19 cellular contexts compared by ENCODE assay signal in the genomic region with DNA sequence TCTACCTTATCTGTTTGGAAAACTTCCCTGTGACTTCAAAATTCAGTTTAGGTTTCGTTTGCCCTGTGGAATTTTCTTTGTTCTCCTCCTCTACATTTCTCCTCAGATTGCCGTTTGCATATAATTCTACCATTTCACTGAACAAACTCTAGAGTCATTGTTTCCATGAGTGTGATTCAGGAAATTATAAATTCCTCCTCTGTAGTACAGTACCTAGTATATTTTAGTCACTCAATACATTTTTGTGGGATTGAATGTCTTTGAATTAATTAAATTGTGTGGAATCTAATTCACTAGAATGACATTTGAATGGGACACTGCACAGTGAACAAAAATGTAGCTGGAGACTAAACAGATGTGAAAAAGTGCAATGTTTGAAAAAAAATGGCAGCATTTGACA.
DNase-seq lines count a peak whose midpoint lies in the region; ATAC-seq and TF ChIP-seq lines count a peak whose summit lies in the region.
"Had no signal": no experiment of that assay in that cellular context is flagged by ENCODE, and none has a peak within 500 bp of the region (broad histone marks: within the 10 kb centered on the region; RNA-seq: fewer than 3 reads in every experiment).

No MANE protein-coding gene starts in this region.

- CTCF ChIA-PET in activated CD4-positive, alpha-beta memory T cell treated with anti-CD3 and anti-CD28 coated beads for 36 hours (lab: Charles Lee) = no interaction called here

- POLR2A ChIA-PET in activated CD4-positive, alpha-beta memory T cell treated with anti-CD3 and anti-CD28 coated beads for 36 hours (lab: Charles Lee) = no interaction called here

- H2AFZ ChIP-seq in neuron (ENCODE audit: low read depth, low read length) = peak overlapping the region; percentile 87

- intact Hi-C loops in activated CD4-positive, alpha-beta memory T cell treated with anti-CD3 and anti-CD28 coated beads for 36 hours (cut with micrococcal nuclease) = no loop called here

- no peak overlapping the region for H3K4me3 ChIP-seq in fibroblast of pulmonary artery (replicated peaks; ENCODE audit: low read depth, low read length)
- no peak overlapping the region for H3K4me3 ChIP-seq in neuron (ENCODE audit: low read length)

- H3K9me3 ChIP-seq in neuron (ENCODE audit: low read length) = no peaks in the 10 kb centered on the region

- no peak overlapping the region for H3K4me3 Mint-ChIP-seq in activated CD4-positive, alpha-beta memory T cell treated with anti-CD3 and anti-CD28 coated beads for 36 hours
- H3K4me3 Mint-ChIP-seq: CD14-positive monocyte had no signal

- H3K36me3 Mint-ChIP-seq in activated CD4-positive, alpha-beta memory T cell treated with anti-CD3 and anti-CD28 coated beads for 36 hours = no peaks in the 10 kb centered on the region
- H3K36me3 Mint-ChIP-seq: CD14-positive monocyte had no signal

- no peaks in the 10 kb centered on the region for H3K4me1 Mint-ChIP-seq in activated CD4-positive, alpha-beta memory T cell treated with anti-CD3 and anti-CD28 coated beads for 36 hours (ENCODE audit: low read depth)
- H3K4me1 Mint-ChIP-seq: CD14-positive monocyte had no signal

- H3K4me1 ChIP-seq in neuron (ENCODE audit: insufficient read depth, low read length) = peaks cover 7% of the 10 kb centered on the region

- no peaks in the 10 kb centered on the region for H3K27me3 ChIP-seq in neuron (ENCODE audit: insufficient read depth, low read length)

- DNase-seq in EH (ENCODE audit: low read depth) (peak; percentile 2), fibroblast of pulmonary artery (ENCODE audit: low read depth) (peak; percentile 68), GM19240 (ENCODE audit: insufficient read length, low spot score) (no peak), inferior parietal cortex (ENCODE audit: extremely low spot score) (no peak), NCI-H2171 (lab: John Stamatoyannopoulos, UW) (no peak)
- DNase-seq in activated CD4-positive, alpha-beta memory T cell treated with anti-CD3 and anti-CD28 coated beads for 36 hours = no peak
- DNase-seq: COR-L47, H7, NCI-H1417 treated with DMSO at 0.1 percent for 48 hours, NCI-H2029, NCI-H2171 treated with DMSO at 0.1 percent for 48 hours, NCI-H446 treated with DMSO at 0.1 percent for 48 hours, NCI-H748 treated with DMSO at 0.1 percent for 48 hours, OCI-M1, RPMI8226, SIG-M5 had no signal

- H3K9me3 Mint-ChIP-seq in activated CD4-positive, alpha-beta memory T cell treated with anti-CD3 and anti-CD28 coated beads for 36 hours = peaks cover 5% of the 10 kb centered on the region

- peak; percentile 93 for ATAC-seq in SK-N-SH treated with all-trans-retinoic acid at 6 μM for 48 hours

- no peaks in the 10 kb centered on the region for H3K36me3 ChIP-seq in neuron (ENCODE audit: insufficient read depth, low read length)

- no peak overlapping the region for H3K27ac Mint-ChIP-seq in activated CD4-positive, alpha-beta memory T cell treated with anti-CD3 and anti-CD28 coated beads for 36 hours
- H3K27ac Mint-ChIP-seq: CD14-positive monocyte had no signal

- no peaks in the 10 kb centered on the region for H3K27me3 Mint-ChIP-seq in activated CD4-positive, alpha-beta memory T cell treated with anti-CD3 and anti-CD28 coated beads for 36 hours

- TF ChIP-seq CTCF in fibroblast of pulmonary artery (IDR thresholded peaks at IDR 0.05; ENCODE audit: low read length, missing control alignments) = no peak

TF ChIP-seq in SK-N-SH treated with all-trans-retinoic acid at 6 μM for 48 hours, 23 proteins besides CTCF, POLR2A, EP300 and RAD21 (continues in another document):
- TF ChIP-seq SNAI2 (CRISPR knock-in tag; IDR thresholded peaks at IDR 0.05) = no peak
- TF ChIP-seq POU6F1 (CRISPR knock-in tag; IDR thresholded peaks at IDR 0.05; ENCODE audit: borderline replicate concordance, low read depth) = peak; percentile 86; the same call in 1 of the 2 replicates
- TF ChIP-seq ARNTL (CRISPR knock-in tag; IDR thresholded peaks at IDR 0.05; ENCODE audit: borderline replicate concordance, low read depth) = no peak
- TF ChIP-seq ZNF565 (CRISPR knock-in tag; conservative IDR thresholded peaks at IDR 0.05; ENCODE audit: low read depth) = no peak
- no peak; the same call in 1 of the 2 replicates for TF ChIP-seq ZNF8 (CRISPR knock-in tag; IDR thresholded peaks at IDR 0.05)
- TF ChIP-seq TOX (CRISPR knock-in tag; IDR thresholded peaks at IDR 0.05; ENCODE audit: borderline replicate concordance) = peak; percentile 87
- TF ChIP-seq CREB5 (CRISPR knock-in tag; IDR thresholded peaks at IDR 0.05; ENCODE audit: low read depth) = peak; percentile 59; the same call in 1 of the 2 replicates
- TF ChIP-seq, protein P1, sequence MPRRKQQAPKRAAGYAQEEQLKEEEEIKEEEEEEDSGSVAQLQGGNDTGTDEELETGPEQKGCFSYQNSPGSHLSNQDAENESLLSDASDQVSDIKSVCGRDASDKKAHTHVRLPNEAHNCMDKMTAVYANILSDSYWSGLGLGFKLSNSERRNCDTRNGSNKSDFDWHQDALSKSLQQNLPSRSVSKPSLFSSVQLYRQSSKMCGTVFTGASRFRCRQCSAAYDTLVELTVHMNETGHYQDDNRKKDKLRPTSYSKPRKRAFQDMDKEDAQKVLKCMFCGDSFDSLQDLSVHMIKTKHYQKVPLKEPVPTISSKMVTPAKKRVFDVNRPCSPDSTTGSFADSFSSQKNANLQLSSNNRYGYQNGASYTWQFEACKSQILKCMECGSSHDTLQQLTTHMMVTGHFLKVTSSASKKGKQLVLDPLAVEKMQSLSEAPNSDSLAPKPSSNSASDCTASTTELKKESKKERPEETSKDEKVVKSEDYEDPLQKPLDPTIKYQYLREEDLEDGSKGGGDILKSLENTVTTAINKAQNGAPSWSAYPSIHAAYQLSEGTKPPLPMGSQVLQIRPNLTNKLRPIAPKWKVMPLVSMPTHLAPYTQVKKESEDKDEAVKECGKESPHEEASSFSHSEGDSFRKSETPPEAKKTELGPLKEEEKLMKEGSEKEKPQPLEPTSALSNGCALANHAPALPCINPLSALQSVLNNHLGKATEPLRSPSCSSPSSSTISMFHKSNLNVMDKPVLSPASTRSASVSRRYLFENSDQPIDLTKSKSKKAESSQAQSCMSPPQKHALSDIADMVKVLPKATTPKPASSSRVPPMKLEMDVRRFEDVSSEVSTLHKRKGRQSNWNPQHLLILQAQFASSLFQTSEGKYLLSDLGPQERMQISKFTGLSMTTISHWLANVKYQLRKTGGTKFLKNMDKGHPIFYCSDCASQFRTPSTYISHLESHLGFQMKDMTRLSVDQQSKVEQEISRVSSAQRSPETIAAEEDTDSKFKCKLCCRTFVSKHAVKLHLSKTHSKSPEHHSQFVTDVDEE (CRISPR knock-in tag; IDR thresholded peaks at IDR 0.05) = 0 out of 2 replicates have a peak, but pooled peaks have one; percentile 41
- no peak for TF ChIP-seq ZFP30 (CRISPR knock-in tag; IDR thresholded peaks at IDR 0.05)
- TF ChIP-seq TCF4 (CRISPR knock-in tag; IDR thresholded peaks at IDR 0.05; ENCODE audit: borderline replicate concordance) = peak; percentile 89
- peak; percentile 95 for TF ChIP-seq ISL1 (CRISPR knock-in tag; IDR thresholded peaks at IDR 0.05)
- TF ChIP-seq RARB (CRISPR knock-in tag; IDR thresholded peaks at IDR 0.05) = peak; percentile 78
- TF ChIP-seq ZC3H10 (CRISPR knock-in tag; IDR thresholded peaks at IDR 0.05) = peak; percentile 80; the same call in 1 of the 2 replicates
- TF ChIP-seq PPARA (CRISPR knock-in tag; IDR thresholded peaks at IDR 0.05; ENCODE audit: borderline replicate concordance) = no peak
- no peak for TF ChIP-seq BACH2 (CRISPR knock-in tag; IDR thresholded peaks at IDR 0.05; ENCODE audit: borderline replicate concordance)
- no peak for TF ChIP-seq CSDC2 (CRISPR knock-in tag; IDR thresholded peaks at IDR 0.05)
- TF ChIP-seq GLIS3 (CRISPR knock-in tag; IDR thresholded peaks at IDR 0.05) = no peak
- TF ChIP-seq, protein P2, sequence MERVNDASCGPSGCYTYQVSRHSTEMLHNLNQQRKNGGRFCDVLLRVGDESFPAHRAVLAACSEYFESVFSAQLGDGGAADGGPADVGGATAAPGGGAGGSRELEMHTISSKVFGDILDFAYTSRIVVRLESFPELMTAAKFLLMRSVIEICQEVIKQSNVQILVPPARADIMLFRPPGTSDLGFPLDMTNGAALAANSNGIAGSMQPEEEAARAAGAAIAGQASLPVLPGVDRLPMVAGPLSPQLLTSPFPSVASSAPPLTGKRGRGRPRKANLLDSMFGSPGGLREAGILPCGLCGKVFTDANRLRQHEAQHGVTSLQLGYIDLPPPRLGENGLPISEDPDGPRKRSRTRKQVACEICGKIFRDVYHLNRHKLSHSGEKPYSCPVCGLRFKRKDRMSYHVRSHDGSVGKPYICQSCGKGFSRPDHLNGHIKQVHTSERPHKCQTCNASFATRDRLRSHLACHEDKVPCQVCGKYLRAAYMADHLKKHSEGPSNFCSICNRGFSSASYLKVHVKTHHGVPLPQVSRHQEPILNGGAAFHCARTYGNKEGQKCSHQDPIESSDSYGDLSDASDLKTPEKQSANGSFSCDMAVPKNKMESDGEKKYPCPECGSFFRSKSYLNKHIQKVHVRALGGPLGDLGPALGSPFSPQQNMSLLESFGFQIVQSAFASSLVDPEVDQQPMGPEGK (CRISPR knock-in tag; IDR thresholded peaks at IDR 0.05; ENCODE audit: borderline replicate concordance) = peak; percentile 91

Comparison
In these comparisons a context has a peak if more than half of its experiments do, and no peak if none do; other contexts are left out.
1. DNase-seq: peak in EH (single experiment) and fibroblast of pulmonary artery (single experiment); none in activated CD4-positive, alpha-beta memory T cell treated with anti-CD3 and anti-CD28 coated beads for 36 hours (single experiment), GM19240 (single experiment), inferior parietal cortex (single experiment) and NCI-H2171 (single experiment).